ENCODE assay signal across 12 cellular contexts in the genomic region with DNA sequence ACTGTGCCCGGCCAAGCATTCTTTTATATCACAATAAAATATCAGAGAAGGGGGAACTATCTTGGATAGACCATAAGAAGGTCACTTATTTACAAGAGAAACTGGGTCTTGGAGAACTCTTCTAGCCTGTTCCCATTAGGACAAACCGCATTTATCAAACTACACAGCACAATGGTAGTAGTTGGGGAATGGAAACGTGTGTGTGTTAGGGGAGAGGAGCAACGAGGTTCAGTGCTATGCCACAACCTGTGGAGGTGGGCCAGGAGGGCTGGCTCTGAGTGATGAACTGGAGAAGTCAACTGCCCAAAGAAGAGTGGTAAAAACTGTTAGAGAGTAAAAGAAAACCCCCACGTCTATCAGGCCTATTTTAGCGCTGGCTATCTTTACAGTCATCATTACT. TPM values are rescaled to one million over a fixed set of nuclear protein-coding genes. Genes with fewer than 3 reads are reported as not detected.
A peak's percentile ranks its signal among the peaks of the same experiment; 100 is the strongest.
DNase-seq lines count a peak whose midpoint lies in the region; TF ChIP-seq lines count a peak whose summit lies in the region.
"Had no signal": no experiment of that assay in that cellular context is flagged by ENCODE, and none has a peak within 500 bp of the region (broad histone marks: within the 10 kb centered on the region; RNA-seq: fewer than 3 reads in every experiment).

No MANE protein-coding gene starts in this region.

- H3K27ac ChIP-seq in DOHH2 (ENCODE audit: low read depth, low read length), result no peak overlapping the region
- H3K27ac ChIP-seq in SJSA1, result no peak overlapping the region
- H3K27ac ChIP-seq in suprapubic skin, result no peak overlapping the region

- peak overlapping the region; percentile 94 for H3K4me3 ChIP-seq in DOHH2 (ENCODE audit: low read length)
- H3K4me3 ChIP-seq in SJSA1, result peak overlapping the region; percentile 93; the same call in 1 of the 2 replicates
- H3K4me3 ChIP-seq in foreskin fibroblast (ENCODE audit: low read depth in 1 of 2, low read length in 2 of 2), result peak overlapping the region; percentile 65 to 91
- no peak overlapping the region for H3K4me3 ChIP-seq in suprapubic skin

- H3K27me3 ChIP-seq in DOHH2 (ENCODE audit: control insufficient read depth, low read length) (no peaks in the 10 kb centered on the region), SJSA1 (replicated peaks) (no peaks in the 10 kb centered on the region), suprapubic skin (no peaks in the 10 kb centered on the region)
- H3K27me3 ChIP-seq: esophagus squamous epithelium had no signal

- 76% methylated on average over 6 of the region's 6 CpGs for WGBS in suprapubic skin

- TF ChIP-seq EP300 in suprapubic skin (IDR thresholded peaks at IDR 0.05), result no peak

- peak; percentile 17 for DNase-seq in A172 (ENCODE audit: low spot score)
- no peak for DNase-seq in SJSA1 (ENCODE audit: low read depth in 1 of 2, low spot score in 2 of 2)
- no peak for DNase-seq in foreskin fibroblast
- no peak for DNase-seq in activated effector memory CD4-positive, alpha-beta T cell treated with Interleukin-2 at 50 U/mL for 16 hours
- no peak for DNase-seq in epidermal melanocyte (ENCODE audit: insufficient read length, low spot score)
- no peak for DNase-seq in suprapubic skin (ENCODE audit: low spot score in 2 of 2)
- no peak for DNase-seq in medulla oblongata (ENCODE audit: extremely low spot score)
- DNase-seq: amniotic stem cell, esophagus squamous epithelium, H7, NCI-H2107 had no signal

- H3K9me3 ChIP-seq in DOHH2 (ENCODE audit: control insufficient read depth, insufficient read depth, low read length) (no peaks in the 10 kb centered on the region), SJSA1 (replicated peaks) (no peaks in the 10 kb centered on the region), suprapubic skin (no peaks in the 10 kb centered on the region)
- H3K9me3 ChIP-seq: esophagus squamous epithelium had no signal

- TF ChIP-seq POLR2A in suprapubic skin (IDR thresholded peaks at IDR 0.05), result no peak

- no peaks in the 10 kb centered on the region for H4K20me1 ChIP-seq in DOHH2 (ENCODE audit: control insufficient read depth, insufficient read depth, low read depth, low read length)

- H3K4me2 ChIP-seq in DOHH2 (ENCODE audit: low read length), result peak overlapping the region; percentile 94

- H3K9me2 ChIP-seq in DOHH2 (replicated peaks; ENCODE audit: control insufficient read depth, low read length), result no peaks in the 10 kb centered on the region

- TF ChIP-seq CTCF in DOHH2 (IDR thresholded peaks at IDR 0.05; ENCODE audit: low read depth, low read length, poor library complexity, severe bottlenecking) (no peak), foreskin fibroblast (IDR thresholded peaks at IDR 0.05; ENCODE audit: low read depth, low read length) (no peak), suprapubic skin (IDR thresholded peaks at IDR 0.05) (no peak)

- H3F3A ChIP-seq in DOHH2 (ENCODE audit: control insufficient read depth, insufficient read depth), result peaks cover 13% of the 10 kb centered on the region

- H3K4me1 ChIP-seq in DOHH2 (ENCODE audit: control insufficient read depth, low read length) (peaks cover 22% of the 10 kb centered on the region), SJSA1 (replicated peaks) (peaks cover 13% of the 10 kb centered on the region), suprapubic skin (peaks cover 14% of the 10 kb centered on the region)

- H3K36me3 ChIP-seq in DOHH2 (ENCODE audit: control insufficient read depth, low read length) (peaks cover 45% of the 10 kb centered on the region), SJSA1 (peaks cover 48% of the 10 kb centered on the region), suprapubic skin (peaks cover 4% of the 10 kb centered on the region)

- H3K79me2 ChIP-seq in DOHH2 (ENCODE audit: control insufficient read depth, low read length), result peaks cover 33% of the 10 kb centered on the region

RNA-seq across cellular contexts. Expression of a gene that starts 1.6 kb away (rescaled TPM):
- total RNA-seq in A172 (2014; rRNA removed; shearing (Covaris generic)), result 104 and 116 TPM in 2 replicates
- 46.9 and 63.8 TPM in 2 replicates for total RNA-seq in SJSA1 (2014; rRNA removed; shearing (Covaris generic))
- total RNA-seq in suprapubic skin, result 10 to 100 TPM in 1 of 4 donors, 1 to 10 TPM in 3; 5.8 to 19.7 (median 6.7) TPM

RNA-seq across cellular contexts. Expression of a gene that starts 44.1 kb away (rescaled TPM):
- total RNA-seq in A172 (2014; rRNA removed; shearing (Covaris generic)), result 82.9 and 106 TPM in 2 replicates
- 65.1 and 115 TPM in 2 replicates for total RNA-seq in SJSA1 (2014; rRNA removed; shearing (Covaris generic))
- total RNA-seq in suprapubic skin, result 100 to 1,000 TPM; 217 to 417 (median 313) TPM

RNA-seq across cellular contexts. Expression of a gene that starts 45.0 kb away (rescaled TPM):
- 149 and 187 TPM in 2 replicates for total RNA-seq in A172 (2014; rRNA removed; shearing (Covaris generic))
- total RNA-seq in SJSA1 (2014; rRNA removed; shearing (Covaris generic)), result 59.9 and 92.7 TPM in 2 replicates
- total RNA-seq in suprapubic skin, result 10 to 100 TPM; 69.9 to 87.7 (median 77.3) TPM

RNA-seq across cellular contexts. Expression of a gene that starts 54.6 kb away (rescaled TPM):
- total RNA-seq in A172 (2014; rRNA removed; shearing (Covaris generic)), result 25.0 and 40.6 TPM in 2 replicates
- 15.3 and 16.5 TPM in 2 replicates for total RNA-seq in SJSA1 (2014; rRNA removed; shearing (Covaris generic))
- total RNA-seq in suprapubic skin, result 10 to 100 TPM; 13.8 to 99.7 (median 23.7) TPM

RNA-seq across cellular contexts. Expression of a gene that starts 55.4 kb away (rescaled TPM):
- total RNA-seq in A172 (2014; rRNA removed; shearing (Covaris generic)), result 45.0 and 53.0 TPM in 2 replicates
- 25.8 and 53.2 TPM in 2 replicates for total RNA-seq in SJSA1 (2014; rRNA removed; shearing (Covaris generic))
- 10 to 100 TPM; 23.8 to 53.3 (median 35.2) TPM for total RNA-seq in suprapubic skin
